Comparison of ENCODE assay signal across 14 cellular contexts in genomic region chr17:65473363-65473762, GRCh38.
"Had no signal": no experiment of that assay in that cellular context is flagged by ENCODE, and none has a peak within 500 bp of the region (broad histone marks: within the 10 kb centered on the region; RNA-seq: fewer than 3 reads in every experiment).

No MANE protein-coding gene starts in this region.

- H3K27ac Mint-ChIP-seq: activated naive CD8-positive, alpha-beta T cell treated with anti-CD3 and anti-CD28 coated beads for 36 hours; nephron; T-helper 2 cell treated with Interferon-gamma antibody and Interleukin-4, amounts not matched to agents 5 μg/mL and 100 μg/mL, for 36 hours had no signal

- DNase-seq: activated CD4-positive, alpha-beta T cell treated with anti-CD3 and anti-CD28 coated beads, Interleukin-2, amount 50 U/mL, for 48 hours; activated gamma-delta T cell; activated naive CD8-positive, alpha-beta T cell treated with anti-CD3 and anti-CD28 coated beads for 36 hours; activated T-cell treated with anti-CD3 and anti-CD28 coated beads, Interleukin-2, amount 50 U/mL, for 4 hours; effector CD4-positive, alpha-beta T cell; kidney; sigmoid colon; stimulated activated CD4-positive, alpha-beta T cell treated with anti-CD3 and anti-CD28 coated beads, Interleukin-4, amount 100 ng/mL, for 1 hour; stimulated activated naive CD8-positive, alpha-beta T cell treated with anti-CD3 and anti-CD28 coated beads, Interleukin-15, amount 100 ng/mL, for 72 hours had no signal

- H3K27me3 Mint-ChIP-seq: activated naive CD8-positive, alpha-beta T cell treated with anti-CD3 and anti-CD28 coated beads for 36 hours; stimulated activated naive CD8-positive, alpha-beta T cell treated with anti-CD3 and anti-CD28 coated beads, Interleukin-15, amount 100 ng/mL, for 72 hours had no signal

- H3K27me3 ChIP-seq: cardiac muscle cell, sigmoid colon had no signal

- H3K4me1 Mint-ChIP-seq: activated naive CD8-positive, alpha-beta T cell treated with anti-CD3 and anti-CD28 coated beads for 36 hours; stimulated activated naive CD8-positive, alpha-beta T cell treated with anti-CD3 and anti-CD28 coated beads, Interleukin-15, amount 100 ng/mL, for 72 hours had no signal

- H3K36me3 Mint-ChIP-seq: activated naive CD8-positive, alpha-beta T cell treated with anti-CD3 and anti-CD28 coated beads for 36 hours had no signal

- H3K4me1 ChIP-seq: prostate gland had no signal

- H3K36me3 ChIP-seq: cardiac muscle cell, prostate gland, sigmoid colon had no signal

- H3K27ac ChIP-seq: cardiac muscle cell, prostate gland had no signal

- H3K9me3 Mint-ChIP-seq: activated naive CD8-positive, alpha-beta T cell treated with anti-CD3 and anti-CD28 coated beads for 36 hours; activated T-cell treated with anti-CD3 and anti-CD28 coated beads, Interleukin-2, amount 50 U/mL, for 4 hours; nephron; stimulated activated naive CD8-positive, alpha-beta T cell treated with anti-CD3 and anti-CD28 coated beads, Interleukin-15, amount 100 ng/mL, for 72 hours; T-helper 2 cell treated with Interferon-gamma antibody and Interleukin-4, amounts not matched to agents 5 μg/mL and 100 μg/mL, for 36 hours had no signal

- ATAC-seq: activated CD4-positive, CD25-positive, alpha-beta regulatory T cell treated with anti-CD3 and anti-CD28 coated beads, Interleukin-2, amount 50 U/mL, for 24 hours; activated T-cell treated with anti-CD3 and anti-CD28 coated beads, Interleukin-2, amount 50 U/mL, for 4 hours; stimulated activated naive CD8-positive, alpha-beta T cell treated with anti-CD3 and anti-CD28 coated beads, Interleukin-15, amount 100 ng/mL, for 72 hours had no signal

- H3K9me3 ChIP-seq: prostate gland, sigmoid colon had no signal

- H3K4me3 Mint-ChIP-seq: activated naive CD8-positive, alpha-beta T cell treated with anti-CD3 and anti-CD28 coated beads for 36 hours; activated T-cell treated with anti-CD3 and anti-CD28 coated beads, Interleukin-2, amount 50 U/mL, for 4 hours; nephron; stimulated activated naive CD8-positive, alpha-beta T cell treated with anti-CD3 and anti-CD28 coated beads, Interleukin-15, amount 100 ng/mL, for 72 hours; T-helper 2 cell treated with Interferon-gamma antibody and Interleukin-4, amounts not matched to agents 5 μg/mL and 100 μg/mL, for 36 hours had no signal

- H3K4me3 ChIP-seq: cardiac muscle cell, prostate gland, sigmoid colon had no signal
